In genomic region chr5:66247176-66247960, GRCh38 we compare ENCODE assay signal across 1 cellular context.
A peak's percentile ranks its signal among the peaks of the same experiment; 100 is the strongest.
TF ChIP-seq lines count a peak whose summit lies in the region.

No MANE protein-coding gene starts in this region.

TF ChIP-seq in K562, 482 proteins besides CTCF, POLR2A, EP300 and RAD21 (continued from another document):
- TF ChIP-seq CHD7 (IDR thresholded peaks at IDR 0.05; ENCODE audit: low read depth, low read length) = no peak
- TF ChIP-seq CEBPG (CRISPR knock-in tag; IDR thresholded peaks at IDR 0.05) = no peak
- peak; percentile 41 to 87; a peak in 3 of 4 replicates for TF ChIP-seq CEBPG (tag; conservative IDR thresholded peaks at IDR 0.05 in 1 of 2, IDR thresholded peaks at IDR 0.05 in 1 of 2)
- no peak for TF ChIP-seq OTX1 (CRISPR knock-in tag; IDR thresholded peaks at IDR 0.05)
- TF ChIP-seq ZNF324 (CRISPR knock-in tag; IDR thresholded peaks at IDR 0.05) = no peak
- TF ChIP-seq NR2C2 (CRISPR knock-in tag; IDR thresholded peaks at IDR 0.05) = no peak
- no peak for TF ChIP-seq NR2C2 (tag; IDR thresholded peaks at IDR 0.05)
- no peak for TF ChIP-seq MEF2D (tag; conservative IDR thresholded peaks at IDR 0.05; ENCODE audit: low read depth)
- no peak for TF ChIP-seq RCOR1 (IDR thresholded peaks at IDR 0.05; ENCODE audit: borderline replicate concordance in 1 of 2, low read depth in 2 of 2, low read length in 2 of 2)
- peak; percentile 74 for TF ChIP-seq ZNF239 (CRISPR knock-in tag; IDR thresholded peaks at IDR 0.05)
- no peak for TF ChIP-seq PTTG1 (tag; IDR thresholded peaks at IDR 0.05; ENCODE audit: low read depth)
- TF ChIP-seq PCBP2 (IDR thresholded peaks at IDR 0.05; ENCODE audit: low read depth, low read length, poor library complexity, severe bottlenecking) = no peak
- TF ChIP-seq NR1H2 (CRISPR knock-in tag; IDR thresholded peaks at IDR 0.05) = no peak
- no peak for TF ChIP-seq FOXJ2 (tag; IDR thresholded peaks at IDR 0.05)
- no peak for TF ChIP-seq DMBX1 (CRISPR knock-in tag; IDR thresholded peaks at IDR 0.05; ENCODE audit: borderline replicate concordance)
- no peak for TF ChIP-seq ZNF644 (tag; IDR thresholded peaks at IDR 0.05; ENCODE audit: low read depth)
- peak; percentile 58 for TF ChIP-seq ATF3 (IDR thresholded peaks at IDR 0.05)
- TF ChIP-seq ATF3 (CRISPR knock-in tag; conservative IDR thresholded peaks at IDR 0.05) = no peak
- no peak for TF ChIP-seq ZBED1 (IDR thresholded peaks at IDR 0.05)
- TF ChIP-seq KAT8 (IDR thresholded peaks at IDR 0.05; ENCODE audit: low read depth) = no peak
- TF ChIP-seq RAD51 (IDR thresholded peaks at IDR 0.05; ENCODE audit: borderline replicate concordance, low read depth) = no peak
- no peak for TF ChIP-seq HBP1 (CRISPR knock-in tag; IDR thresholded peaks at IDR 0.05)
- peak; percentile 50; the same call in 1 of the 2 replicates for TF ChIP-seq CEBPB (tag; IDR thresholded peaks at IDR 0.05)
